ENCODE assay signal across 8 cellular contexts in the genomic region with DNA sequence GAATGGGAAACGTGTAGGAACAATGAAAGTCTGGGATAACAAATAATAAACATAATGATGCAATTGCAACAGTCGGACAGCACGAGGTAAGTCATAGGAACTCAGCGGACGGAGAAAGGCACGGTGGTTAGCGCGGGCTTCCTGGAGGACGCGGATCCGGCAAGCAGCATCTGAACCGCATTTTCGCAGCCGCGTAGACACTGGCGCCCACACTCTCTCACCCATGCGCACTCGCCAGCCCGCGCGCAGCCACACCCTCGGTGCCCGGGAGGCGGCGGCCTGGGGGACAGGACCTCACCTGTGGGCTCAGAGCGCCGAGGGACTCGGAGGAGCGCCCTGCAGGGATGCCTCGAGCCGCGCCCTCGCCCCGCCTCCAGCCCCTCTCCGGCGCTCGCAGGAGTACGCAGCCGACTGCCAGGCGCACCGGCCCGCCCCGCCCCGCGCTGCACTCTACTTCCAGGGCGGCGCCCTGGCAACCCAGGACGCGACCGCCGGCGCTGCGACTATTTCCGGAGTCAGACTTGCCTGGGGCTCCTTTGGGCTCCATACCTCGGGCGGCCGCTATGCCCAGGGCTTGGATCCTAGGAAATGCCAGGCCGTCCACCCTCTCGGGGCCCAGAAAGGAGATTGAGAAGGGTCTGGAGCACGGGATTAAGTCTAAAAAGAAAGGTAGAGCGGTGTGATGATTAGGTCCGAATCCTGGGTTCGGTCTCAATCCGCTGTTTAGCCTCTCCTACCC. TPM values are rescaled to one million over a fixed set of nuclear protein-coding genes. Genes with fewer than 3 reads are reported as not detected.
DNase-seq lines count a peak whose midpoint lies in the region; ATAC-seq and TF ChIP-seq lines count a peak whose summit lies in the region.

TSS of gene TTLL1 (minus strand) at position 413 of the 739 bp plus-strand sequence. CDS start 13,805 bp downstream, outside the sequence.

- peak; percentile 94 to 99 (median 96) for ATAC-seq in psoas muscle

- DNase-seq in GM04503 (ENCODE audit: low read depth) (peak; percentile 34), HFF-Myc (ENCODE audit: extremely low read depth, low read depth) (peak; percentile 31), NCI-H1436 (lab: John Stamatoyannopoulos, UW) (peak; percentile 86), T follicular helper cell (ENCODE audit: low read depth) (peak; percentile 81), amniotic epithelial cell (ENCODE audit: low read depth) (peak; percentile 77), left ventricle myocardium inferior (peak; percentile 91), psoas muscle (peak; percentile 90 to 93)

- no peak for TF ChIP-seq CTCF in HFF-Myc (IDR thresholded peaks at IDR 0.05; ENCODE audit: low read depth, low read length, missing control alignments)
- peak; percentile 27 for TF ChIP-seq CTCF in left ventricle myocardium inferior (IDR thresholded peaks at IDR 0.05; ENCODE audit: borderline replicate concordance)
- TF ChIP-seq CTCF in psoas muscle (IDR thresholded peaks at IDR 0.05): no peak

- H3K27ac ChIP-seq in left ventricle myocardium inferior (replicated peaks): peak within 1 kb of the TSS; percentile 82
- H3K27ac ChIP-seq in psoas muscle: peak within 1 kb of the TSS; percentile 46
- H3K27ac ChIP-seq in urinary bladder (ENCODE audit: low read depth): no peak within 1 kb of the TSS

- H3K4me3 ChIP-seq in HFF-Myc (replicated peaks; ENCODE audit: low read depth, low read length) (peak within 1 kb of the TSS; percentile 58), left ventricle myocardium inferior (peak within 1 kb of the TSS; percentile 76), psoas muscle (peak within 1 kb of the TSS; percentile 76), urinary bladder (ENCODE audit: low read depth, low read length) (peak within 1 kb of the TSS; percentile 73)

- no peaks in the 10 kb centered on the region for H3K27me3 ChIP-seq in left ventricle myocardium inferior (ENCODE audit: low read depth)
- H3K27me3 ChIP-seq in psoas muscle (ENCODE audit: insufficient read depth in 3 of 3, low read length in 2 of 3): no peaks in the 10 kb centered on the region

- H3K4me1 ChIP-seq in left ventricle myocardium inferior (peaks cover 41% of the 10 kb centered on the region), psoas muscle (no peaks in the 10 kb centered on the region), urinary bladder (ENCODE audit: insufficient read depth) (no peaks in the 10 kb centered on the region)

- H3K9me3 ChIP-seq in left ventricle myocardium inferior (replicated peaks) (no peaks in the 10 kb centered on the region), psoas muscle (no peaks in the 10 kb centered on the region)

- 4 to 5% (median 5%) methylated on average over 55 to 64 of the region's 64 CpGs for WGBS in psoas muscle, 3 donors
- whole genome bisulfite sequencing in urinary bladder: 4% methylated on average over 64 of the region's 64 CpGs

- H3K36me3 ChIP-seq in left ventricle myocardium inferior (no peaks in the 10 kb centered on the region), psoas muscle (ENCODE audit: insufficient read depth in 1 of 2, low read depth in 1 of 2) (no peaks in the 10 kb centered on the region), urinary bladder (ENCODE audit: insufficient read depth) (no peaks in the 10 kb centered on the region)

- intact Hi-C loops in left ventricle myocardium inferior (cut with micrococcal nuclease): no loop called here
- intact Hi-C loops in psoas muscle (cut with DNase I): loop anchor here in 1 of 2 donors (5.0 kb wide), 1 partner anchor 77 kb away; no protein-coding TSS in a partner anchor

RNA-seq across cellular contexts. Expression of gene TTLL1, which starts in this region (rescaled TPM):
- total RNA-seq in left ventricle myocardium inferior: 8.5 TPM
- 1 to 10 TPM; 1.2 to 3.0 (median 2.0) TPM for total RNA-seq in psoas muscle
- polyA plus RNA-seq in psoas muscle: 1 to 10 TPM; 1.9 to 4.9 (median 3.8) TPM
- 7.6 TPM for total RNA-seq in urinary bladder
- 8.9 TPM for polyA plus RNA-seq in urinary bladder

Comparison
In these comparisons a context has a peak if more than half of its experiments do, and no peak if none do; other contexts are left out.
1. DNase-seq: peak in every context shown above with its lines; median percentile 92 in psoas muscle; 91 in left ventricle myocardium inferior; 86 in NCI-H1436; 81 in T follicular helper cell; 77 in amniotic epithelial cell; 34 in GM04503; 31 in HFF-Myc.